In genomic region chr12:124917135-124917840, GRCh38 we compare ENCODE assay signal across 8 cellular contexts. TPM values are rescaled to one million over a fixed set of nuclear protein-coding genes. Genes with fewer than 3 reads are reported as not detected.
DNase-seq lines count a peak whose midpoint lies in the region; ATAC-seq, FAIRE-seq and TF ChIP-seq lines count a peak whose summit lies in the region.

No MANE protein-coding gene starts in this region.

- peak; percentile 93 for FAIRE-seq in K562 (lab: Jason Lieb, UNC)

- H3K9ac ChIP-seq in K562 (ENCODE audit: insufficient read depth in 1 of 2, low read depth in 2 of 2, low read length in 2 of 2), result peak overlapping the region; percentile 81 to 100; a peak in 3 of 4 replicates

- peak; percentile 80; the same call in 1 of the 2 replicates for TF ChIP-seq POLR2A in K562 (conservative IDR thresholded peaks at IDR 0.05)

- DNase-seq in SK-N-DZ (ENCODE audit: low spot score), result peak; percentile 99
- DNase-seq in K562 (ENCODE audit: extremely low read depth in 1 of 4, low spot score in 3 of 4), result peak; percentile 77 to 98 (median 82)
- DNase-seq in smooth muscle cell of the brain vasculature (ENCODE audit: low read depth, low spot score), result peak; percentile 97
- no peak for DNase-seq in cerebellar nuclear complex (lab: John Stamatoyannopoulos, UW)
- no peak for DNase-seq in NK-92 (lab: John Stamatoyannopoulos, UW; ENCODE audit: unreplicated experiment)

- peaks cover 27 to 50% of the 10 kb centered on the region in 2 experiments for H3K4me1 ChIP-seq in K562 (replicated peaks in 1 of 2; ENCODE audit: control insufficient read depth in 2 of 2, insufficient read depth in 2 of 2, low read length in 2 of 2)

- POLR2A ChIA-PET in K562 (lab: Yijun Ruan, JAX), result interaction anchor here (0.6 to 9.2 kb wide), 15 partner anchors 8 to 183 kb away, joined by 3 to 123 read pairs (median 3); no protein-coding TSS in a partner anchor

- TF ChIP-seq EP300 in K562 (IDR thresholded peaks at IDR 0.05; ENCODE audit: low read length), result peak; percentile 85

- TF ChIP-seq RAD21 in K562 (CRISPR knock-in tag; conservative IDR thresholded peaks at IDR 0.05 in 1 of 2, IDR thresholded peaks at IDR 0.05 in 1 of 2), result 0 out of 4 replicates have a peak, but pooled peaks of 1 of the 2 experiments have one; percentile 20

- peak overlapping the region; percentile 94 for H2AFZ ChIP-seq in K562 (ENCODE audit: low read depth, low read length)

- ATAC-seq in GM18499 (IDR thresholded peaks at IDR 0.05; ENCODE audit: insufficient read depth, unreplicated experiment) (peak; percentile 31), HG02885 (IDR thresholded peaks at IDR 0.05; ENCODE audit: poor library complexity, unreplicated experiment) (peak; percentile 53), K562 (peak; percentile 86)

- H3K9me3 ChIP-seq in K562 (replicated peaks; ENCODE audit: control insufficient read depth, insufficient read depth, low read depth, low read length), result no peaks in the 10 kb centered on the region
- H3K9me3 ChIP-seq in iPS-18c (ENCODE audit: control insufficient read depth, insufficient read depth, low read length), result no peaks in the 10 kb centered on the region

- H3K27ac ChIP-seq in K562 (ENCODE audit: extremely low read depth, low read depth, low read length), result peak overlapping the region; percentile 100

- H3K4me3 ChIP-seq in K562 (peak overlapping the region; percentile 94), iPS-18c (ENCODE audit: insufficient read depth, low read depth, low read length) (peak overlapping the region; percentile 25; the same call in 1 of the 2 replicates)

- peak overlapping the region; percentile 94 for H3K4me2 ChIP-seq in K562 (ENCODE audit: insufficient read depth, low read length)

- intact Hi-C loops in K562 (cut with micrococcal nuclease), result no loop called here

- H3K79me2 ChIP-seq in K562 (ENCODE audit: control insufficient read depth, insufficient read depth, low read length), result peaks cover 37% of the 10 kb centered on the region

- in situ Hi-C loops in K562 (cut with MboI), result no loop called here

- no peak for TF ChIP-seq CTCF in K562 (IDR thresholded peaks at IDR 0.05 in 2 of 3, conservative IDR thresholded peaks at IDR 0.05 in 1 of 3; ENCODE audit: insufficient read depth in 2 of 3, low read depth in 1 of 3, low read length in 3 of 3)

- H3K36me3 ChIP-seq in K562 (ENCODE audit: control insufficient read depth, insufficient read depth, low read length), result peaks cover 19% of the 10 kb centered on the region; the same call in 2 of the 3 replicates

- peaks cover 7% of the 10 kb centered on the region for H3K9me1 ChIP-seq in K562 (ENCODE audit: control insufficient read depth, insufficient read depth, low read length)

- WGBS in K562 (ENCODE audit: insufficient coverage, low coverage, missing lambda C conversion rate), result 0% methylated on average over 19 of the region's 19 CpGs

- BruUV-seq in K562 (replicated peaks; lab: Mats Ljungman, UMichigan), result TSS peak; percentile 33

- H4K20me1 ChIP-seq in K562 (replicated peaks; ENCODE audit: control insufficient read depth, insufficient read depth, low read length), result peaks cover 17% of the 10 kb centered on the region

- H3K27me3 ChIP-seq in K562 (ENCODE audit: control insufficient read depth in 2 of 2, insufficient read depth in 2 of 2, low read length in 2 of 2), result no peaks in the 10 kb centered on the region

- CTCF ChIA-PET in K562 (lab: Yijun Ruan, JAX; ENCODE audit: low intra/inter-chr PET ratio), result no interaction called here

TF ChIP-seq in K562, 482 proteins besides CTCF, POLR2A, EP300 and RAD21 (continues in another document):
- no peak for TF ChIP-seq RFX1 (IDR thresholded peaks at IDR 0.05)
- TF ChIP-seq SNAPC5 (CRISPR knock-in tag; IDR thresholded peaks at IDR 0.05), result no peak
- peak; percentile 70; the same call in 1 of the 2 replicates for TF ChIP-seq MAFF (IDR thresholded peaks at IDR 0.05; ENCODE audit: low read length)
- TF ChIP-seq ERF (CRISPR knock-in tag; IDR thresholded peaks at IDR 0.05), result no peak
- no peak for TF ChIP-seq CAMTA2 (CRISPR knock-in tag; conservative IDR thresholded peaks at IDR 0.05)
- TF ChIP-seq NCOA2 (IDR thresholded peaks at IDR 0.05; ENCODE audit: partially characterized antibody in 2 of 2), result no peak
- peak; percentile 3 for TF ChIP-seq TEAD2 (tag; IDR thresholded peaks at IDR 0.05)
- TF ChIP-seq POLR2B (IDR thresholded peaks at IDR 0.05; ENCODE audit: low read depth, partially characterized antibody), result peak; percentile 72
- no peak for TF ChIP-seq DDX20 (tag; IDR thresholded peaks at IDR 0.05; ENCODE audit: low read depth)
- peak; percentile 85 to 97 for TF ChIP-seq MAZ (CRISPR knock-in tag; conservative IDR thresholded peaks at IDR 0.05 in 1 of 2, IDR thresholded peaks at IDR 0.05 in 1 of 2)
- TF ChIP-seq ELF2 (CRISPR knock-in tag; IDR thresholded peaks at IDR 0.05), result 0 out of 2 replicates have a peak, but pooled peaks have one; percentile 44
- TF ChIP-seq KDM2B (CRISPR knock-in tag; IDR thresholded peaks at IDR 0.05), result 0 out of 2 replicates have a peak, but pooled peaks have one; percentile 7
- no peak for TF ChIP-seq HDGF (IDR thresholded peaks at IDR 0.05)
- no peak for TF ChIP-seq ATF1 (CRISPR knock-in tag; IDR thresholded peaks at IDR 0.05)
- peak; percentile 92 for TF ChIP-seq ATF1 (tag; IDR thresholded peaks at IDR 0.05)
- TF ChIP-seq E2F3 (CRISPR knock-in tag; IDR thresholded peaks at IDR 0.05), result no peak
- TF ChIP-seq GMEB1 (CRISPR knock-in tag; IDR thresholded peaks at IDR 0.05), result peak; percentile 84
- TF ChIP-seq NFIC (IDR thresholded peaks at IDR 0.05), result peak; percentile 72
- TF ChIP-seq ZNF140 (CRISPR knock-in tag; IDR thresholded peaks at IDR 0.05), result no peak
- TF ChIP-seq RB1 (IDR thresholded peaks at IDR 0.05; ENCODE audit: low read depth), result peak; percentile 56; the same call in 1 of the 2 replicates
- TF ChIP-seq TRIM28 (IDR thresholded peaks at IDR 0.05), result 0 out of 2 replicates have a peak, but pooled peaks have one; percentile 13

RNA-seq across cellular contexts. Expression of gene UBC, which starts 2.8 kb away (rescaled TPM):
- polyA plus RNA-seq in SK-N-DZ (2014; cell fraction: cytosol; rRNA removed), result 942 and 1,012 TPM in 2 replicates
- polyA plus RNA-seq in SK-N-DZ (2014; cell fraction: nucleus; rRNA removed), result 520 and 534 TPM in 2 replicates
- 193 and 317 TPM in 2 replicates for total RNA-seq in K562 (2011; cell fraction: chromatin; rRNA removed; ENCODE audit: low replicate concordance)
- total RNA-seq in K562 (2011; cell fraction: nucleolus; rRNA removed), result 188 and 214 TPM in 2 replicates
- total RNA-seq in K562 (2011; cell fraction: nucleoplasm; rRNA removed), result 283 and 301 TPM in 2 replicates
- total RNA-seq in K562 (2014; rRNA removed), result 717 and 744 TPM in 2 replicates
- 771 and 813 TPM in 2 replicates for total RNA-seq in K562 (2014; rRNA removed; fragmentation: Illumina TruSeq; extraction: Trizol)
- 795 and 812 TPM in 2 replicates for total RNA-seq in K562 (2015; rRNA removed; fragmentation: Illumina TruSeq; extraction: Trizol)
- total RNA-seq in K562 (2021), result 697 and 765 TPM in 2 replicates
- 1,118 and 1,197 TPM in 2 replicates for polyA plus RNA-seq in K562 (2011; rRNA removed)
- polyA plus RNA-seq in K562 (2011; cell fraction: cytosol; rRNA removed), result 514 and 899 TPM in 2 replicates
- 518 and 627 TPM in 2 replicates for polyA plus RNA-seq in K562 (2011; cell fraction: nucleus; rRNA removed)
- 1,269 and 1,358 TPM in 2 replicates for polyA plus RNA-seq in K562 (2012)
- 825 and 860 TPM in 2 replicates for polyA plus RNA-seq in K562 (2014; fragmentation: Illumina TruSeq; extraction: Trizol)
- polyA plus RNA-seq in K562 (2014; fragmentation: Nextera tagmentation; extraction: Ambion mirVana), result 1,000 to 10,000 TPM in 1 of 2 experiments, 100 to 1,000 TPM in 1; 927 to 1,153 TPM
- polyA plus RNA-seq in K562 (2014; rRNA removed), result 533 and 624 TPM in 2 replicates
- 765 and 975 TPM in 2 replicates for polyA minus RNA-seq in K562 (2011; rRNA and poly(A)+ RNA removed)
- polyA minus RNA-seq in K562 (2011; cell fraction: cytosol; rRNA and poly(A)+ RNA removed), result 543 and 602 TPM in 2 replicates
- polyA minus RNA-seq in K562 (2011; cell fraction: nucleus; rRNA and poly(A)+ RNA removed), result 77.0 and 177 TPM in 2 replicates

RNA-seq across cellular contexts. Expression of gene SCARB1, which starts 53.6 kb away (rescaled TPM):
- polyA plus RNA-seq in SK-N-DZ (2014; cell fraction: cytosol; rRNA removed), result 24.3 and 28.7 TPM in 2 replicates
- 39.8 and 51.1 TPM in 2 replicates for polyA plus RNA-seq in SK-N-DZ (2014; cell fraction: nucleus; rRNA removed)
- 238 and 543 TPM in 2 replicates for total RNA-seq in K562 (2011; cell fraction: chromatin; rRNA removed; ENCODE audit: low replicate concordance)
- 351 and 425 TPM in 2 replicates for total RNA-seq in K562 (2011; cell fraction: nucleolus; rRNA removed)
- total RNA-seq in K562 (2011; cell fraction: nucleoplasm; rRNA removed), result 354 and 357 TPM in 2 replicates
- 52.8 and 83.0 TPM in 2 replicates for total RNA-seq in K562 (2014; rRNA removed)
- 30.9 and 38.4 TPM in 2 replicates for total RNA-seq in K562 (2014; rRNA removed; fragmentation: Illumina TruSeq; extraction: Trizol)
- total RNA-seq in K562 (2015; rRNA removed; fragmentation: Illumina TruSeq; extraction: Trizol), result 36.0 and 38.7 TPM in 2 replicates
- 148 and 157 TPM in 2 replicates for total RNA-seq in K562 (2021)
- polyA plus RNA-seq in K562 (2011; rRNA removed), result 81.9 and 168 TPM in 2 replicates
- 161 and 163 TPM in 2 replicates for polyA plus RNA-seq in K562 (2011; cell fraction: cytosol; rRNA removed)
- 435 and 491 TPM in 2 replicates for polyA plus RNA-seq in K562 (2011; cell fraction: nucleus; rRNA removed)
- 87.6 and 124 TPM in 2 replicates for polyA plus RNA-seq in K562 (2012)
- 143 and 152 TPM in 2 replicates for polyA plus RNA-seq in K562 (2014; fragmentation: Illumina TruSeq; extraction: Trizol)
- 1 to 10 TPM in 1 of 2 experiments, under 1 TPM in 1; 0.56 to 4.7 TPM for polyA plus RNA-seq in K562 (2014; fragmentation: Nextera tagmentation; extraction: Ambion mirVana)
- polyA plus RNA-seq in K562 (2014; rRNA removed), result 79.2 and 92.6 TPM in 2 replicates
- 83.0 and 106 TPM in 2 replicates for polyA minus RNA-seq in K562 (2011; rRNA and poly(A)+ RNA removed)
- polyA minus RNA-seq in K562 (2011; cell fraction: cytosol; rRNA and poly(A)+ RNA removed), result 90.2 and 100 TPM in 2 replicates
- 82.3 and 143 TPM in 2 replicates for polyA minus RNA-seq in K562 (2011; cell fraction: nucleus; rRNA and poly(A)+ RNA removed)

Comparison
In these comparisons a context has a peak if more than half of its experiments do, and no peak if none do; other contexts are left out.
1. ATAC-seq: peak in every context shown above with its lines; median percentile 86 in K562; 53 in HG02885; 31 in GM18499.
2. DNase-seq: peak in SK-N-DZ (single experiment), K562 (4 of 4) and smooth muscle cell of the brain vasculature (single experiment); none in cerebellar nuclear complex (0 of 2) and NK-92 (single experiment).